Comparison of ENCODE assay signal across 8 cellular contexts in genomic region chr1:36157973-36158826, GRCh38. TPM values are rescaled to one million over a fixed set of nuclear protein-coding genes. Genes with fewer than 3 reads are reported as not detected.
A peak's percentile ranks its signal among the peaks of the same experiment; 100 is the strongest.
DNase-seq lines count a peak whose midpoint lies in the region; ATAC-seq and TF ChIP-seq lines count a peak whose summit lies in the region.

No MANE protein-coding gene starts in this region.

- no peak overlapping the region for H2AFZ ChIP-seq in mammary epithelial cell (ENCODE audit: low read depth, low read length)

- in situ Hi-C loops in mammary epithelial cell (cut with MboI; ENCODE audit: low sequenced_read_pairs in 2 of 2): no loop called here

- H3K27ac Mint-ChIP-seq in stimulated activated naive CD8-positive, alpha-beta T cell treated with anti-CD3 and anti-CD28 coated beads, Interleukin-15, Interleukin-2, amounts not matched to agents 100 ng/mL and 50 ng/mL, for 24 hours: peak overlapping the region; percentile 91

- H3K36me3 ChIP-seq in mammary epithelial cell (ENCODE audit: insufficient read depth, low read length) (peaks cover 4% of the 10 kb centered on the region), mucosa of rectum (ENCODE audit: control insufficient read depth in 2 of 2, insufficient read depth in 2 of 2, low read length in 2 of 2) (no peaks in the 10 kb centered on the region)

- CTCF ChIA-PET in mammary epithelial cell (lab: Charles Lee; ENCODE audit: low non-redundant PET): no interaction called here

- intact Hi-C loops in mammary epithelial cell (cut with micrococcal nuclease): loop anchor here (2.0 kb wide), 1 partner anchor 15 kb away; no protein-coding TSS in a partner anchor

- DNase-seq in stimulated activated naive CD8-positive, alpha-beta T cell treated with anti-CD3 and anti-CD28 coated beads, Interleukin-15, Interleukin-2, amounts not matched to agents 100 U/mL and 50 U/mL, for 24 hours: no peak
- no peak for DNase-seq in mammary epithelial cell
- DNase-seq in NCI-H1694 (lab: John Stamatoyannopoulos, UW): no peak
- no peak for DNase-seq in activated CD4-positive, CD25-positive, alpha-beta regulatory T cell treated with anti-CD3 and anti-CD28 coated beads, Interleukin-2, amount 50 U/mL, for 72 hours
- no peak for DNase-seq in DMS53 (lab: John Stamatoyannopoulos, UW)
- DNase-seq in Ammon's horn (ENCODE audit: low spot score): no peak

- dilution Hi-C loops in mammary epithelial cell (cut with HindIII; ENCODE audit: low sequenced_read_pairs): no loop called here

- ATAC-seq in stimulated activated naive CD8-positive, alpha-beta T cell treated with anti-CD3 and anti-CD28 coated beads, Interleukin-15, Interleukin-2, amounts not matched to agents 100 U/mL and 50 U/mL, for 24 hours: no peak

- H3K9me3 ChIP-seq in mammary epithelial cell (replicated peaks; ENCODE audit: insufficient read depth, low read length) (no peaks in the 10 kb centered on the region), mucosa of rectum (ENCODE audit: control insufficient read depth in 2 of 2, low read length in 2 of 2) (no peaks in the 10 kb centered on the region)

- 33% methylated on average over 8 of the region's 9 CpGs for WGBS in mammary epithelial cell (ENCODE audit: low coverage, missing lambda C conversion rate)

- H3K27ac ChIP-seq in mammary epithelial cell (ENCODE audit: insufficient read depth, low read depth, low read length) (peak overlapping the region; percentile 84), mucosa of rectum (ENCODE audit: low read depth in 2 of 2, low read length in 2 of 2) (peak overlapping the region; percentile 4 to 94)

- peak overlapping the region; percentile 87 for H3K4me3 Mint-ChIP-seq in stimulated activated naive CD8-positive, alpha-beta T cell treated with anti-CD3 and anti-CD28 coated beads, Interleukin-15, Interleukin-2, amounts not matched to agents 100 ng/mL and 50 ng/mL, for 24 hours

- no peaks in the 10 kb centered on the region for H3K27me3 Mint-ChIP-seq in stimulated activated naive CD8-positive, alpha-beta T cell treated with anti-CD3 and anti-CD28 coated beads, Interleukin-15, Interleukin-2, amounts not matched to agents 100 ng/mL and 50 ng/mL, for 24 hours

- peaks cover 38% of the 10 kb centered on the region for H3K36me3 Mint-ChIP-seq in stimulated activated naive CD8-positive, alpha-beta T cell treated with anti-CD3 and anti-CD28 coated beads, Interleukin-15, Interleukin-2, amounts not matched to agents 100 ng/mL and 50 ng/mL, for 24 hours (ENCODE audit: low read depth)

- H3K4me2 ChIP-seq in mammary epithelial cell (ENCODE audit: insufficient read depth, low read depth, low read length): peak overlapping the region; percentile 94

- TF ChIP-seq CTCF in mammary epithelial cell (conservative IDR thresholded peaks at IDR 0.05 in 1 of 2, IDR thresholded peaks at IDR 0.05 in 1 of 2; ENCODE audit: extremely low read depth in 1 of 2, insufficient read depth in 1 of 2, low read depth in 1 of 2, low read length in 2 of 2): no peak

- peak overlapping the region; percentile 89 for H3K9ac ChIP-seq in mammary epithelial cell (ENCODE audit: insufficient read depth, low read length)
- peak overlapping the region; percentile 28 to 61 for H3K9ac ChIP-seq in mucosa of rectum (ENCODE audit: low read depth in 1 of 2, low read length in 2 of 2)

- H3K27me3 ChIP-seq in mammary epithelial cell (ENCODE audit: insufficient read depth, low read length) (no peaks in the 10 kb centered on the region), mucosa of rectum (ENCODE audit: control insufficient read depth in 2 of 2, insufficient read depth in 2 of 2, low read length in 2 of 2) (no peaks in the 10 kb centered on the region)

- H4K20me1 ChIP-seq in mammary epithelial cell (ENCODE audit: insufficient read depth, low read length): no peaks in the 10 kb centered on the region

- H3K4me1 ChIP-seq in mammary epithelial cell (ENCODE audit: insufficient read depth, low read length): peaks cover 60% of the 10 kb centered on the region
- peaks cover 47 to 59% of the 10 kb centered on the region in 2 donors for H3K4me1 ChIP-seq in mucosa of rectum (ENCODE audit: control insufficient read depth in 2 of 2, insufficient read depth in 2 of 2, low read length in 2 of 2)

- BruUV-seq in mammary epithelial cell (replicated peaks; lab: Mats Ljungman, UMichigan): no TSS peak

- peaks cover 81% of the 10 kb centered on the region for H3K79me2 ChIP-seq in mammary epithelial cell (ENCODE audit: insufficient read depth, low read length)

- peaks cover 74% of the 10 kb centered on the region for H3K4me1 Mint-ChIP-seq in stimulated activated naive CD8-positive, alpha-beta T cell treated with anti-CD3 and anti-CD28 coated beads, Interleukin-15, Interleukin-2, amounts not matched to agents 100 ng/mL and 50 ng/mL, for 24 hours (ENCODE audit: low read depth)

- no peaks in the 10 kb centered on the region for H3K9me3 Mint-ChIP-seq in stimulated activated naive CD8-positive, alpha-beta T cell treated with anti-CD3 and anti-CD28 coated beads, Interleukin-15, Interleukin-2, amounts not matched to agents 100 ng/mL and 50 ng/mL, for 24 hours

- H3K4me3 ChIP-seq in mammary epithelial cell (replicated peaks in 1 of 3; ENCODE audit: insufficient read depth in 1 of 3, low read depth in 2 of 3, low read length in 3 of 3) (peak overlapping the region; percentile 39 to 95 (median 84)), mucosa of rectum (ENCODE audit: low read length in 2 of 2) (peak overlapping the region; percentile 79 to 95)

RNA-seq across cellular contexts. Expression of gene MAP7D1, which starts 2.2 kb away (rescaled TPM):
- 100 to 1,000 TPM in 1 of 2 donors, 10 to 100 TPM in 1; 99.4 to 331 TPM for total RNA-seq in mammary epithelial cell
- polyA plus RNA-seq in mammary epithelial cell: 129 TPM
- polyA minus RNA-seq in mammary epithelial cell: 116 TPM

RNA-seq across cellular contexts. Expression of gene TRAPPC3, which starts 8.9 kb away (rescaled TPM):
- total RNA-seq in mammary epithelial cell: 10 to 100 TPM; 73.2 to 96.5 TPM
- 107 TPM for polyA plus RNA-seq in mammary epithelial cell
- polyA minus RNA-seq in mammary epithelial cell: 41.7 TPM

RNA-seq across cellular contexts. Expression of gene COL8A2, which starts 33.2 kb away (rescaled TPM):
- total RNA-seq in mammary epithelial cell: 10 to 100 TPM in 1 of 2 donors, under 1 TPM in 1; 0.94 to 13.3 TPM
- polyA plus RNA-seq in mammary epithelial cell: 0.28 TPM
- not detected for polyA minus RNA-seq in mammary epithelial cell
